In genomic region chr9:94511943-94512265, GRCh38 we compare ENCODE assay signal across 24 cellular contexts. TPM values are rescaled to one million over a fixed set of nuclear protein-coding genes. Genes with fewer than 3 reads are reported as not detected.
"Had no signal": no experiment of that assay in that cellular context is flagged by ENCODE, and none has a peak within 500 bp of the region (broad histone marks: within the 10 kb centered on the region; RNA-seq: fewer than 3 reads in every experiment).

No MANE protein-coding gene starts in this region.

- ATAC-seq: heart left ventricle; naive thymus-derived CD4-positive, alpha-beta T cell; stimulated activated naive CD8-positive, alpha-beta T cell treated with anti-CD3 and anti-CD28 coated beads, Interleukin-15, Interleukin-2, amounts not matched to agents 100 U/mL and 50 U/mL, for 24 hours had no signal

- H3K4me3 ChIP-seq: dorsolateral prefrontal cortex, heart left ventricle, suprapubic skin, thyroid gland, upper lobe of left lung, uterus had no signal

- H3K27ac Mint-ChIP-seq: naive thymus-derived CD4-positive, alpha-beta T cell; nephron progenitor cell; stimulated activated effector memory CD8-positive, alpha-beta T cell treated with anti-CD3 and anti-CD28 coated beads, Interleukin-12 subunit alpha, Interleukin-12 subunit beta, amount 100 ng/mL, for 72 hours had no signal

- FAIRE-seq: small intestine had no signal

- H3K36me3 ChIP-seq: heart left ventricle, suprapubic skin, thyroid gland, upper lobe of left lung, uterus had no signal

- H3K9me3 Mint-ChIP-seq: stimulated activated effector memory CD8-positive, alpha-beta T cell treated with anti-CD3 and anti-CD28 coated beads, Interleukin-12 subunit alpha, Interleukin-12 subunit beta, amount 100 ng/mL, for 72 hours had no signal

- H3K9me3 ChIP-seq: heart left ventricle, suprapubic skin, thyroid gland, upper lobe of left lung, uterus had no signal

- H3K4me1 Mint-ChIP-seq: naive thymus-derived CD4-positive, alpha-beta T cell; nephron progenitor cell; stimulated activated effector memory CD8-positive, alpha-beta T cell treated with anti-CD3 and anti-CD28 coated beads, Interleukin-12 subunit alpha, Interleukin-12 subunit beta, amount 100 ng/mL, for 72 hours had no signal

- DNase-seq: cortex of kidney; dorsolateral prefrontal cortex; effector CD8-positive, alpha-beta T cell; foreskin melanocyte; heart left ventricle; hippocampal formation; kidney glomerular epithelial cell; mesendoderm; naive thymus-derived CD4-positive, alpha-beta T cell; nephron progenitor cell; posterior cingulate gyrus; small intestine; stimulated activated CD4-positive, alpha-beta T cell treated with anti-CD3 and anti-CD28 coated beads, Interleukin-12 subunit alpha, Interleukin-12 subunit beta, amount 100 ng/mL, for 4 hours; stimulated activated CD8-positive, alpha-beta memory T cell treated with anti-CD3 and anti-CD28 coated beads, Interleukin-4, amount 100 ng/mL, for 48 hours; stimulated activated naive CD8-positive, alpha-beta T cell treated with anti-CD3 and anti-CD28 coated beads, Interleukin-15, Interleukin-2, amounts not matched to agents 100 U/mL and 50 U/mL, for 24 hours; thyroid gland; upper lobe of left lung; uterus had no signal

- H3K4me3 Mint-ChIP-seq: naive thymus-derived CD4-positive, alpha-beta T cell; nephron progenitor cell; stimulated activated effector memory CD8-positive, alpha-beta T cell treated with anti-CD3 and anti-CD28 coated beads, Interleukin-12 subunit alpha, Interleukin-12 subunit beta, amount 100 ng/mL, for 72 hours had no signal

- H3K27me3 ChIP-seq: dorsolateral prefrontal cortex, heart left ventricle, suprapubic skin, thyroid gland, upper lobe of left lung, uterus had no signal

- H3K36me3 Mint-ChIP-seq: naive thymus-derived CD4-positive, alpha-beta T cell; stimulated activated effector memory CD8-positive, alpha-beta T cell treated with anti-CD3 and anti-CD28 coated beads, Interleukin-12 subunit alpha, Interleukin-12 subunit beta, amount 100 ng/mL, for 72 hours had no signal

- H3K27ac ChIP-seq: dorsolateral prefrontal cortex, heart left ventricle, suprapubic skin, thyroid gland, upper lobe of left lung, uterus had no signal

- H3K4me1 ChIP-seq: heart left ventricle, suprapubic skin, thyroid gland, upper lobe of left lung, uterus had no signal

RNA-seq across cellular contexts. Expression of gene PCAT7, which starts 43.0 kb away (rescaled TPM):
- total RNA-seq: glomerular endothelial cell, heart left ventricle, lung microvascular endothelial cell, mononuclear cell, omental fat pad, thyroid gland, uterus had no signal
